Comparison of ENCODE assay signal across 12 cellular contexts in the genomic region with DNA sequence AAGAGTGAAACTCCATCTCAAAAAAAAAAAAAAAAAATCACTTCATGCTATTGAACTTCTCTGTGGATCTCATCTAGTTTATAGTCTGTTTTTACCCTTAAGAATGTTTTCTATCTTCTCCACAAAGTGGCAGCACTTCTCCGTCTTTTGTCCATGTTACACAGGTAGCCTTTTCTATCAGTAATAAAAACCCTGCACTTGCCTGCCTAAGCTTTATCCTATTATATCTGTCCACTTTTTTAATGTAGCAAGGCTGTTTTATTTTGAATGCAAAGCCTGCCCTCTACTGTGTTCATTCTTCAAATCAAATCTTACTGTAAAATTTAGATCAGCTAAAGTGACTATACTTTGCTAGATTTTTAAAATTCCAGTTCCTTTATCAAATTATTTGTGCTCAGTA.
DNase-seq lines count a peak whose midpoint lies in the region; ATAC-seq and TF ChIP-seq lines count a peak whose summit lies in the region.
"Had no signal": no experiment of that assay in that cellular context is flagged by ENCODE, and none has a peak within 500 bp of the region (broad histone marks: within the 10 kb centered on the region; RNA-seq: fewer than 3 reads in every experiment).

No MANE protein-coding gene starts in this region.

- no peak overlapping the region for H3K14ac ChIP-seq in neuronal stem cell (ENCODE audit: low read length)

- H3K27me3 ChIP-seq in HCT116 (ENCODE audit: insufficient read depth, low read length), result no peaks in the 10 kb centered on the region; the same call in none of the 2 replicates
- no peaks in the 10 kb centered on the region for H3K27me3 ChIP-seq in transverse colon
- H3K27me3 ChIP-seq in neuronal stem cell (ENCODE audit: control insufficient read depth in 3 of 3, insufficient read depth in 3 of 3, low read depth in 1 of 3, low read length in 3 of 3), result no peaks in the 10 kb centered on the region
- H3K27me3 ChIP-seq: upper lobe of left lung had no signal

- H2AK5ac ChIP-seq in neuronal stem cell (ENCODE audit: low read depth, low read length), result no peak overlapping the region

- WGBS in transverse colon (ENCODE audit: low coverage in 1 of 2), 2 donors, result 47 to 54% methylated on average over 1 of the region's 1 CpG
- no CpG with 5 or more reads among the region's 1 CpG for WGBS in neuronal stem cell (ENCODE audit: extremely low coverage in 2 of 2, insufficient read length in 2 of 2, insufficient replicate concordance in 1 of 2), 2 donors

- in situ Hi-C loops in transverse colon (cut with MboI; ENCODE audit: low pct_ligation_motif_present in 1 of 4, low pct_unique_long_range_greater_than_20kb in 1 of 4, low sequenced_read_pairs in 3 of 4), result no loop called here

- H2AFZ ChIP-seq in HCT116 (ENCODE audit: low read depth, low read length, poor library complexity, severe bottlenecking), result no peak overlapping the region
- no peak overlapping the region for H2AFZ ChIP-seq in neuronal stem cell (ENCODE audit: low read length)

- H3K23ac ChIP-seq in neuronal stem cell (ENCODE audit: low read depth, low read length, poor library complexity), result no peak overlapping the region

- peak; percentile 32; the same call in 1 of the 2 replicates for TF ChIP-seq RAD21 in HCT116 (IDR thresholded peaks at IDR 0.05; ENCODE audit: low read depth)

- H3K27ac ChIP-seq in HCT116 (ENCODE audit: low read depth, low read length), result no peak overlapping the region
- H3K27ac ChIP-seq in transverse colon, result no peak overlapping the region
- H3K27ac ChIP-seq in neuronal stem cell (replicated peaks; ENCODE audit: low read length), result no peak overlapping the region
- H3K27ac ChIP-seq: HL-60, upper lobe of left lung had no signal

- H3K9ac ChIP-seq in HCT116 (ENCODE audit: low read length), result no peak overlapping the region
- no peak overlapping the region for H3K9ac ChIP-seq in neuronal stem cell (ENCODE audit: low read depth, low read length, poor library complexity)

- RAD21 ChIA-PET in HCT116 (lab: Charles Lee; ENCODE audit: low non-redundant PET in 1 of 2, low total read pairs in 2 of 2, uncharacterized antibody in 2 of 2, unreplicated experiment in 2 of 2), result interaction anchor here in 1 of 2 experiments (0.7 kb wide), 1 partner anchor 61 kb away, joined by 3 read pairs; no protein-coding TSS in a partner anchor

- H3K36me3 ChIP-seq in HCT116 (ENCODE audit: control insufficient read depth in 1 of 2, insufficient read depth in 2 of 2, low read length in 2 of 2) (no peaks in the 10 kb centered on the region), transverse colon (no peaks in the 10 kb centered on the region), neuronal stem cell (replicated peaks in 1 of 2; ENCODE audit: control insufficient read depth in 2 of 2, insufficient read depth in 2 of 2, low read length in 2 of 2) (no peaks in the 10 kb centered on the region)
- H3K36me3 ChIP-seq: upper lobe of left lung had no signal

- no peaks in the 10 kb centered on the region for H4K20me1 ChIP-seq in HCT116 (ENCODE audit: insufficient read depth)

- TF ChIP-seq POLR2A in HCT116 (IDR thresholded peaks at IDR 0.05; ENCODE audit: borderline replicate concordance, extremely low read depth, insufficient read depth, insufficient read length) (no peak), transverse colon (IDR thresholded peaks at IDR 0.05) (no peak)

- H3K4me3 Mint-ChIP-seq in chondrocyte (ENCODE audit: unreplicated experiment), result no peak overlapping the region
- no peak overlapping the region for H3K4me3 Mint-ChIP-seq in nephron

- no peak overlapping the region for H2BK5ac ChIP-seq in neuronal stem cell (ENCODE audit: low read length)

- H3K4ac ChIP-seq in neuronal stem cell (ENCODE audit: low read length), result no peak overlapping the region

- peaks cover 3% of the 10 kb centered on the region for H3K27me3 Mint-ChIP-seq in chondrocyte (ENCODE audit: low read depth)
- no peaks in the 10 kb centered on the region for H3K27me3 Mint-ChIP-seq in nephron (ENCODE audit: low read depth)

- H3K27ac Mint-ChIP-seq in chondrocyte (ENCODE audit: unreplicated experiment) (no peak overlapping the region), nephron (peak overlapping the region in 2 of 3 experiments; percentile 5 to 10)

- no peak overlapping the region for H3K4me3 ChIP-seq in HCT116 (replicated peaks in 1 of 2; ENCODE audit: low read depth in 1 of 2, low read length in 2 of 2)
- H3K4me3 ChIP-seq in transverse colon, result no peak overlapping the region
- no peak overlapping the region for H3K4me3 ChIP-seq in neuronal stem cell (ENCODE audit: low read length in 2 of 2)
- H3K4me3 ChIP-seq: upper lobe of left lung had no signal

- no peaks in the 10 kb centered on the region for H3K79me1 ChIP-seq in neuronal stem cell (ENCODE audit: low read depth, low read length)

- no peak overlapping the region for H2BK12ac ChIP-seq in neuronal stem cell (ENCODE audit: low read length)

- no peak overlapping the region for H3K18ac ChIP-seq in neuronal stem cell (ENCODE audit: low read length)

- intact Hi-C loops in HCT116 (cut with micrococcal nuclease) (no loop called here), posterior vena cava (cut with DNase I) (no loop called here), transverse colon (cut with DNase I; ENCODE audit: low total_unique reads) (no loop called here)

- no peaks in the 10 kb centered on the region for H3K4me1 Mint-ChIP-seq in chondrocyte (ENCODE audit: low read depth)
- H3K4me1 Mint-ChIP-seq in nephron, result peaks cover 4% of the 10 kb centered on the region

- no peak for TF ChIP-seq EP300 in transverse colon (IDR thresholded peaks at IDR 0.05; ENCODE audit: low read depth)

- CTCF ChIA-PET in HCT116 (lab: Charles Lee), result interaction anchor here (1.3 kb wide), 1 partner anchor 48 kb away, joined by 10 read pairs; no protein-coding TSS in a partner anchor

- H2BK15ac ChIP-seq in neuronal stem cell (ENCODE audit: low read length), result no peak overlapping the region

- TF ChIP-seq CTCF in HCT116 (IDR thresholded peaks at IDR 0.05 in 2 of 3, conservative IDR thresholded peaks at IDR 0.05 in 1 of 3; ENCODE audit: borderline replicate concordance in 1 of 3, insufficient read depth in 1 of 3, low read depth in 2 of 3, low read length in 2 of 3) (0 out of 6 replicates have a peak, but pooled peaks of 1 of the 3 experiments have one; percentile 9), chondrocyte (IDR thresholded peaks at IDR 0.05) (peak; percentile 40), nephron (IDR thresholded peaks at IDR 0.05; ENCODE audit: unreplicated experiment in 3 of 3) (peak; percentile 8 to 29 (median 25)), transverse colon (IDR thresholded peaks at IDR 0.05) (peak in 2 of 5 experiments; percentile 24 to 39)

- ATAC-seq in HCT116 (no peak), GM21381 (IDR thresholded peaks at IDR 0.05; ENCODE audit: unreplicated experiment) (no peak)

- no TSS peak for BruUV-seq in HCT116 (replicated peaks; lab: Mats Ljungman, UMichigan)

- H3K36me3 Mint-ChIP-seq in chondrocyte (ENCODE audit: low read depth) (no peaks in the 10 kb centered on the region), nephron (ENCODE audit: low read depth) (peaks cover 10% of the 10 kb centered on the region)

- no peak overlapping the region for H4K91ac ChIP-seq in neuronal stem cell (ENCODE audit: low read depth, low read length, poor library complexity)

- H3K9me2 ChIP-seq in HCT116 (ENCODE audit: insufficient read depth), result no peaks in the 10 kb centered on the region

- H3K9me3 Mint-ChIP-seq in chondrocyte (ENCODE audit: low read depth) (no peaks in the 10 kb centered on the region), nephron (no peaks in the 10 kb centered on the region)

- no peaks in the 10 kb centered on the region for H3K79me2 ChIP-seq in HCT116 (ENCODE audit: insufficient read depth, low read length)

- no peak overlapping the region for H2BK120ac ChIP-seq in neuronal stem cell (ENCODE audit: low read depth, low read length)

- POLR2A ChIA-PET in HCT116 (lab: Charles Lee), result no interaction called here

- no peak overlapping the region for H4K8ac ChIP-seq in neuronal stem cell (ENCODE audit: low read depth, low read length)

- H3K4me2 ChIP-seq in HCT116 (ENCODE audit: low read length) (no peak overlapping the region), neuronal stem cell (ENCODE audit: insufficient read depth, low read length, poor library complexity, severe bottlenecking) (no peak overlapping the region)

- no peaks in the 10 kb centered on the region for H3K9me3 ChIP-seq in HCT116 (ENCODE audit: control insufficient read depth in 1 of 2, insufficient read depth in 1 of 2, low read depth in 1 of 2, low read length in 2 of 2)
- no peaks in the 10 kb centered on the region for H3K9me3 ChIP-seq in transverse colon
- H3K9me3 ChIP-seq in neuronal stem cell (replicated peaks in 1 of 2; ENCODE audit: control insufficient read depth in 2 of 2, insufficient read depth in 1 of 2, low read depth in 1 of 2, low read length in 2 of 2), result no peaks in the 10 kb centered on the region
- H3K9me3 ChIP-seq: upper lobe of left lung had no signal

- H3K4me1 ChIP-seq in HCT116 (ENCODE audit: control insufficient read depth in 1 of 2, insufficient read depth in 2 of 2, low read length in 2 of 2) (no peaks in the 10 kb centered on the region), transverse colon (no peaks in the 10 kb centered on the region), neuronal stem cell (ENCODE audit: control insufficient read depth in 2 of 2, insufficient read depth in 1 of 2, low read depth in 1 of 2, low read length in 2 of 2) (no peaks in the 10 kb centered on the region)
- H3K4me1 ChIP-seq: upper lobe of left lung had no signal

- DNase-seq in HCT116 (ENCODE audit: low read depth, low spot score), result no peak
- DNase-seq in NCI-H82 (lab: John Stamatoyannopoulos, UW), result peak; percentile 35
- DNase-seq in chondrocyte (ENCODE audit: low spot score), result no peak
- no peak for DNase-seq in posterior vena cava (ENCODE audit: low spot score)
- DNase-seq in transverse colon, result no peak
- no peak for DNase-seq in neuronal stem cell (ENCODE audit: low spot score)
- DNase-seq: activated T-cell treated with anti-CD3 and anti-CD28 coated beads, Interleukin-2, amount 50 U/mL, for 48 hours; stimulated activated CD8-positive, alpha-beta memory T cell treated with anti-CD3 and anti-CD28 coated beads, Interleukin-4, amount 100 ng/mL, for 48 hours; upper lobe of left lung had no signal

TF ChIP-seq in HCT116, 20 proteins besides CTCF, POLR2A, EP300 and RAD21:
- TF ChIP-seq TCF7L2 (IDR thresholded peaks at IDR 0.05; ENCODE audit: borderline replicate concordance, extremely low read depth, insufficient read depth, insufficient read length), result no peak
- TF ChIP-seq ZFX (IDR thresholded peaks at IDR 0.05), result no peak
- TF ChIP-seq CEBPB (IDR thresholded peaks at IDR 0.05; ENCODE audit: low read depth), result no peak
- TF ChIP-seq EZH2phosphoT487 (IDR thresholded peaks at IDR 0.05; ENCODE audit: borderline replicate concordance), result no peak
- no peak for TF ChIP-seq FOSL1 (IDR thresholded peaks at IDR 0.05; ENCODE audit: low read depth)
